ENCODE assay signal across 5 cellular contexts in the genomic region with DNA sequence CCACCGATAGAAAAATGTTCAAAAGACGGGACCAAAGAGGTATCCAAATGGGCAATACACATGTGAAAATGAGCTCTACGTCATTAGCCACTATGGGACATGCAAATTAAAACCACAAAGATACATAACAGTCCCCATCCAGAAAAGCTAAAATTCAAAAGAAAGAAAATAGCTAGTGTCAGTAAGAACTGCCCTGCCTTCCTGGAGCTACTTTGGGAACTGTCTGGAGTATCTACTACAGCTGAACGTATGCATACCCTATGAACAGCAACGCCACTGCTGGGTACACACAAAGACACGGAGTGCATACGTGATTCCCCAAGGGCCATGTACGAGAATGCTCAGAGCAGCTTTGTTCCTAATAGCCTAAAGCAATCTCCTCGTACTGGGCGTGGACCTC. TPM values are rescaled to one million over a fixed set of nuclear protein-coding genes. Genes with fewer than 3 reads are reported as not detected.
"Had no signal": no experiment of that assay in that cellular context is flagged by ENCODE, and none has a peak within 500 bp of the region (broad histone marks: within the 10 kb centered on the region; RNA-seq: fewer than 3 reads in every experiment).

No MANE protein-coding gene starts in this region.

- DNase-seq: H9, HCEC 1CT had no signal

- H3K4me3 ChIP-seq: GM23338 had no signal

RNA-seq across cellular contexts. Expression of a gene that starts 25.8 kb away (rescaled TPM):
- total RNA-seq: GM23338, H1, H9, HT-29 had no signal

RNA-seq across cellular contexts. Expression of a gene that starts 48.0 kb away (rescaled TPM):
- total RNA-seq: GM23338, H1, H9, HT-29 had no signal

RNA-seq across cellular contexts. Expression of a gene that starts 48.9 kb away (rescaled TPM):
- total RNA-seq: GM23338, H1, H9, HT-29 had no signal
